Comparison of ENCODE assay signal across 1 cellular context in genomic region chr1:181485276-181486097, GRCh38.
A peak's percentile ranks its signal among the peaks of the same experiment; 100 is the strongest.
TF ChIP-seq lines count a peak whose summit lies in the region.

No MANE protein-coding gene starts in this region.

TF ChIP-seq in GM12878, 131 proteins besides CTCF, POLR2A, EP300 and RAD21 (continued from another document):
- TF ChIP-seq TAF1 (IDR thresholded peaks at IDR 0.05; ENCODE audit: borderline replicate concordance, low read depth, low read length) (no peak), IRF5 (IDR thresholded peaks at IDR 0.05; ENCODE audit: borderline replicate concordance) (no peak), DPF2 (IDR thresholded peaks at IDR 0.05) (peak; percentile 36; the same call in 1 of the 2 replicates), STAT1 (conservative IDR thresholded peaks at IDR 0.05) (0 out of 2 replicates have a peak, but pooled peaks have one; percentile 26), CHD1 (IDR thresholded peaks at IDR 0.05; ENCODE audit: low read depth, low read length) (no peak), POU2F2 (IDR thresholded peaks at IDR 0.05; ENCODE audit: borderline replicate concordance, low read depth, low read length) (no peak), KLF5 (IDR thresholded peaks at IDR 0.05; ENCODE audit: partially characterized antibody) (no peak), CREM (IDR thresholded peaks at IDR 0.05; ENCODE audit: low read depth) (no peak; the same call in 1 of the 2 replicates), NBN (IDR thresholded peaks at IDR 0.05) (no peak), NFIC (IDR thresholded peaks at IDR 0.05; ENCODE audit: low read depth, low read length) (no peak)
